In the genomic region with DNA sequence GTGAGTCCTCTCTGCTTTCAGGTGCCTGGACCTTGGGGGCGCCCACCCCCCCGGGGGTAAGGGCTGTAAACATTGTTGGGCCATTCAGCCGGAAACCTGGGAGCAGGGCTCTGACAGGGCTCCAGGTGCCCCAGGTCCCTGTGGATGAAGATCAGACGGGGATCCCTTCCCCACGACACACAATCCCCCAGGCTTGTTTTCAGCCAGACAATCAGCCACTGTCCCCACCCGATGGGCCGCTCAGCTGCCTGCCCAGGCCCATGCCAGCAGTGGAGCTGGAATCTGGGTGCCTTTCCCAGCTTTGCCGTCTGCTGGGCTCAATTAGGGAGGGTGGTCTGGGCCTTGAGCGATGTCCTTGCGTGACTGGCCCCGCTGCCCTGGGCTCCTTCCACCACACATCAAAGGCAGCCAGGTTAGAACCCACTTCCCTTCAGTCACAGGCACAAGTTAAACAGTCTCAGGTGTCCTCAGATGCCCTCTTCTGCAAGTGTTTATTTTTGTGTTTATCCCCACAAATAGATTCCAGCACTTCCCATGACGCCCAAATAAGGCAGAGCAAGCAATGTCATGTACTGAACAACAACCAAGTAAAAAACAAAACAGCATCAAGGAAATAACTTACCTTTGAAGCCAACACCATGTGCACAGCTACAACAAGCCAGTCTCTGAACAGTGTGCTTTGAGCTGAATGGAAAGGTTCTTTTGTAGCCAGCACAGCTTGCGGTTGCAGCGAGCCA, we compare ENCODE assay signal across 20 cellular contexts.
DNase-seq lines count a peak whose midpoint lies in the region; ATAC-seq, FAIRE-seq and TF ChIP-seq lines count a peak whose summit lies in the region.
"Had no signal": no experiment of that assay in that cellular context is flagged by ENCODE, and none has a peak within 500 bp of the region (broad histone marks: within the 10 kb centered on the region; RNA-seq: fewer than 3 reads in every experiment).

No MANE protein-coding gene starts in this region.

- peak overlapping the region; percentile 22 for H4K91ac ChIP-seq in mesenchymal stem cell (ENCODE audit: low read length)

- no peak overlapping the region for H2BK5ac ChIP-seq in mesenchymal stem cell (ENCODE audit: low read depth, low read length, poor library complexity, severe bottlenecking)

- H3K9me3 ChIP-seq in BLaER1 treated with 17β-estradiol and CSF1 and Interleukin-3, amounts not matched to agents 10 nM and 100 nM (replicated peaks in 1 of 11), result peaks cover 29 to 48% (median 39%) of the 10 kb centered on the region in 11 experiments
- peaks cover 4% of the 10 kb centered on the region for H3K9me3 ChIP-seq in mesenchymal stem cell (ENCODE audit: control insufficient read depth, low read length)

- no peak overlapping the region for H2BK120ac ChIP-seq in mesenchymal stem cell (ENCODE audit: low read depth, low read length)

- H3K27me3 ChIP-seq in BLaER1 treated with 17β-estradiol and CSF1 and Interleukin-3, amounts not matched to agents 10 nM and 100 nM, result no peaks in the 10 kb centered on the region
- H3K27me3 ChIP-seq in mesenchymal stem cell (ENCODE audit: control insufficient read depth in 1 of 2, insufficient read depth in 1 of 2, low read length in 2 of 2), result no peaks in the 10 kb centered on the region

- peak overlapping the region; percentile 51 for H4K8ac ChIP-seq in mesenchymal stem cell (ENCODE audit: low read length)

- H3K14ac ChIP-seq in mesenchymal stem cell (ENCODE audit: low read length in 2 of 2), result no peak overlapping the region

- no peak overlapping the region for H2BK12ac ChIP-seq in mesenchymal stem cell (ENCODE audit: low read length in 2 of 2)

- H3K4ac ChIP-seq in mesenchymal stem cell (ENCODE audit: low read depth in 1 of 2, low read length in 2 of 2), result no peak overlapping the region

- no peak for TF ChIP-seq CTCF in coronary artery (IDR thresholded peaks at IDR 0.05)

- H2AFZ ChIP-seq in mesenchymal stem cell (ENCODE audit: low read depth, low read length), result no peak overlapping the region

- 87% methylated on average over 14 of the region's 14 CpGs for WGBS in mesenchymal stem cell

- H3K4me1 ChIP-seq in BLaER1 treated with 17β-estradiol and CSF1 and Interleukin-3, amounts not matched to agents 10 nM and 100 nM, result peaks cover 0 to 30% (median 23%) of the 10 kb centered on the region in 10 experiments; a peak in 15 of 20 replicates
- no peaks in the 10 kb centered on the region for H3K4me1 ChIP-seq in mesenchymal stem cell (ENCODE audit: control insufficient read depth, insufficient read depth, low read depth, low read length)

- H2AK5ac ChIP-seq in mesenchymal stem cell (ENCODE audit: low read length, severe bottlenecking), result no peak overlapping the region

- H3K18ac ChIP-seq in mesenchymal stem cell (ENCODE audit: low read depth in 1 of 2, low read length in 2 of 2), result no peak overlapping the region

- H3K36me3 ChIP-seq in BLaER1 treated with 17β-estradiol and CSF1 and Interleukin-3, amounts not matched to agents 10 nM and 100 nM, result peaks cover 0 to 7% (median 0%) of the 10 kb centered on the region in 11 experiments; a peak in 7 of 22 replicates
- no peaks in the 10 kb centered on the region for H3K36me3 ChIP-seq in mesenchymal stem cell (ENCODE audit: control insufficient read depth in 1 of 2, insufficient read depth in 2 of 2, low read depth in 1 of 2, low read length in 2 of 2)

- H3K4me3 ChIP-seq in BLaER1 treated with 17β-estradiol and CSF1 and Interleukin-3, amounts not matched to agents 10 nM and 100 nM, result no peak overlapping the region
- no peak overlapping the region for H3K4me3 ChIP-seq in coronary artery
- peak overlapping the region in 1 of 2 experiments; percentile 14 for H3K4me3 ChIP-seq in mesenchymal stem cell (ENCODE audit: insufficient read depth in 1 of 2, low read depth in 1 of 2, low read length in 2 of 2)

- H3K4me2 ChIP-seq in BLaER1 treated with 17β-estradiol and CSF1 and Interleukin-3, amounts not matched to agents 10 nM and 100 nM, result peak overlapping the region in 10 of 11 experiments; percentile 3 to 83 (median 58); a peak in 17 of 22 replicates
- H3K4me2 ChIP-seq in mesenchymal stem cell (ENCODE audit: low read length, poor library complexity, severe bottlenecking), result no peak overlapping the region
- H3K4me2 ChIP-seq: KMS-11 had no signal

- FAIRE-seq in HTR-8/SVneo (lab: Jason Lieb, UNC), result peak; percentile 20
- FAIRE-seq: D721Med, H54 had no signal

- H3K79me1 ChIP-seq in mesenchymal stem cell (replicated peaks; ENCODE audit: low read length, poor library complexity, severe bottlenecking), result no peaks in the 10 kb centered on the region

- no peak for ATAC-seq in HG02571 (IDR thresholded peaks at IDR 0.05; ENCODE audit: unreplicated experiment)

- no peak for DNase-seq in HTR-8/SVneo (ENCODE audit: insufficient read length, low spot score)
- peak; percentile 55 for DNase-seq in coronary artery (ENCODE audit: low spot score)
- DNase-seq in mesenchymal stem cell, result no peak
- no peak for DNase-seq in NCI-H1092 (lab: John Stamatoyannopoulos, UW)
- DNase-seq in nucleus accumbens (lab: John Stamatoyannopoulos, UW), result no peak
- no peak for DNase-seq in NCI-H510A (lab: John Stamatoyannopoulos, UW)
- DNase-seq: C1 segment of cervical spinal cord; CD8-positive, alpha-beta memory T cell; HFFc6; MM.1S; NCI-H1092 treated with DMSO at 0.1 percent for 48 hours; NCI-H146; NCI-H2081; NCI-H2171 treated with DMSO at 0.1 percent for 48 hours; NCI-H446 treated with DMSO at 0.1 percent for 48 hours had no signal

- no peak overlapping the region for H2BK15ac ChIP-seq in mesenchymal stem cell (ENCODE audit: low read depth, poor library complexity, severe bottlenecking)

- no peaks in the 10 kb centered on the region for H4K20me1 ChIP-seq in BLaER1 treated with 17β-estradiol and CSF1 and Interleukin-3, amounts not matched to agents 10 nM and 100 nM

- H3K27ac ChIP-seq in BLaER1 treated with 17β-estradiol and CSF1 and Interleukin-3, amounts not matched to agents 10 nM and 100 nM, result no peak overlapping the region
- H3K27ac ChIP-seq in coronary artery (no peak overlapping the region), mesenchymal stem cell (ENCODE audit: low read length, poor library complexity, severe bottlenecking) (no peak overlapping the region)
- H3K27ac ChIP-seq: KMS-11 had no signal

- no peak overlapping the region for H3K23ac ChIP-seq in mesenchymal stem cell (ENCODE audit: low read length in 2 of 2)

- H3K9ac ChIP-seq in BLaER1 treated with 17β-estradiol and CSF1 and Interleukin-3, amounts not matched to agents 10 nM and 100 nM, result no peak overlapping the region
- H3K9ac ChIP-seq in mesenchymal stem cell (ENCODE audit: low read length), result no peak overlapping the region
- H3K9ac ChIP-seq: KMS-11 had no signal
